In the genomic region with DNA sequence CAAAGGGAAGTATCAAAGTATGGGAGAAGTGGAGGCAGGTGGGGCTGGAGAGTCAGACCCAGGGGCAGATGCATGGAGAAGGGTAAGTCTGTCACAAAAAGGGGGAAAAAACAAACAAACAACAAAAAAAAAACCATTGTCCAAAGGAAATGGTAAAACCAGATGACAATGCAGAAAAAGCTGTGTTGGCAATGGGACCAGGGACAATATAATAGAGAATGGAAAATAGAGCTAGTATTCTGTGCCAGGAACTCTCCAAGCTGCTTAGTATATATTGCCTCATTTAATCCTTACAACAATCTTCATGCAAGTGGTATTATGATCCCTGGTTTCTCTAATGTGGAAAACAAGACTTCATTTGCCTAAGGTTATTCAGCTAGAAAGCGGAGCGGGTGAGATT, we compare ENCODE assay signal across 23 cellular contexts.
"Had no signal": no experiment of that assay in that cellular context is flagged by ENCODE, and none has a peak within 500 bp of the region (broad histone marks: within the 10 kb centered on the region; RNA-seq: fewer than 3 reads in every experiment).

No MANE protein-coding gene starts in this region.

- ATAC-seq: mucosa of descending colon; naive thymus-derived CD4-positive, alpha-beta T cell; natural killer cell treated with Interleukin-12 subunit alpha and Interleukin-12 subunit beta and Interleukin-15 and Interleukin-18, amount 100 ng/mL, for 72 hours; stimulated activated effector memory CD8-positive, alpha-beta T cell treated with anti-CD3 and anti-CD28 coated beads, Interleukin-12 subunit alpha, Interleukin-12 subunit beta, amount 100 ng/mL, for 72 hours had no signal

- H3K27ac Mint-ChIP-seq: immature natural killer cell; natural killer cell treated with Interleukin-12 subunit alpha and Interleukin-12 subunit beta and Interleukin-15 and Interleukin-18, amount 100 ng/mL, for 72 hours; progenitor cell of endocrine pancreas; stimulated activated effector memory CD8-positive, alpha-beta T cell treated with anti-CD3 and anti-CD28 coated beads, Interleukin-12 subunit alpha, Interleukin-12 subunit beta, amount 100 ng/mL, for 72 hours had no signal

- H3K4me1 Mint-ChIP-seq: immature natural killer cell had no signal

- H3K36me3 ChIP-seq: ovary, sigmoid colon, spleen, stomach, thyroid gland, transverse colon, upper lobe of left lung, vagina had no signal

- H3K27me3 ChIP-seq: ovary, sigmoid colon, spleen, stomach, testis, thyroid gland, transverse colon, upper lobe of left lung, vagina had no signal

- H3K4me1 ChIP-seq: sigmoid colon, spleen, stomach, testis, thyroid gland, vagina had no signal

- H3K27ac ChIP-seq: ovary, sigmoid colon, stomach, testis, thyroid gland, transverse colon, upper lobe of left lung, vagina had no signal

- H3K36me3 Mint-ChIP-seq: immature natural killer cell; naive thymus-derived CD4-positive, alpha-beta T cell; natural killer cell treated with Interleukin-12 subunit alpha and Interleukin-12 subunit beta and Interleukin-15 and Interleukin-18, amount 100 ng/mL, for 72 hours; stimulated activated effector memory CD8-positive, alpha-beta T cell treated with anti-CD3 and anti-CD28 coated beads, Interleukin-12 subunit alpha, Interleukin-12 subunit beta, amount 100 ng/mL, for 72 hours had no signal

- H3K9me3 ChIP-seq: mucosa of descending colon, ovary, sigmoid colon, spleen, stomach, testis, thyroid gland, transverse colon, upper lobe of left lung, vagina had no signal

- H3K9me3 Mint-ChIP-seq: immature natural killer cell; naive thymus-derived CD4-positive, alpha-beta T cell; natural killer cell treated with Interleukin-12 subunit alpha and Interleukin-12 subunit beta and Interleukin-15 and Interleukin-18, amount 100 ng/mL, for 72 hours; stimulated activated effector memory CD8-positive, alpha-beta T cell treated with anti-CD3 and anti-CD28 coated beads, Interleukin-12 subunit alpha, Interleukin-12 subunit beta, amount 100 ng/mL, for 72 hours had no signal

- DNase-seq: hypothalamus; immature natural killer cell; kidney; midbrain; mucosa of descending colon; naive thymus-derived CD4-positive, alpha-beta T cell; ovary; right cardiac atrium; sigmoid colon; small intestine; spleen; stimulated activated CD4-positive, alpha-beta T cell treated with anti-CD3 and anti-CD28 coated beads, Interleukin-4, amount 100 ng/mL, for 24 hours; stimulated activated naive CD4-positive, alpha-beta T cell; stomach; testis; thyroid gland; transverse colon; upper lobe of left lung had no signal

- H3K4me3 Mint-ChIP-seq: immature natural killer cell; naive thymus-derived CD4-positive, alpha-beta T cell; natural killer cell treated with Interleukin-12 subunit alpha and Interleukin-12 subunit beta and Interleukin-15 and Interleukin-18, amount 100 ng/mL, for 72 hours; stimulated activated effector memory CD8-positive, alpha-beta T cell treated with anti-CD3 and anti-CD28 coated beads, Interleukin-12 subunit alpha, Interleukin-12 subunit beta, amount 100 ng/mL, for 72 hours had no signal

- H3K4me3 ChIP-seq: lung, mucosa of descending colon, ovary, sigmoid colon, spleen, stomach, testis, thyroid gland, transverse colon, upper lobe of left lung, vagina had no signal
